ENCODE assay signal across 19 cellular contexts in genomic region chr6:30127238-30128093, GRCh38. TPM values are rescaled to one million over a fixed set of nuclear protein-coding genes. Genes with fewer than 3 reads are reported as not detected.
DNase-seq lines count a peak whose midpoint lies in the region; ATAC-seq and TF ChIP-seq lines count a peak whose summit lies in the region.
"Had no signal": no experiment of that assay in that cellular context is flagged by ENCODE, and none has a peak within 500 bp of the region (broad histone marks: within the 10 kb centered on the region; RNA-seq: fewer than 3 reads in every experiment).

No MANE protein-coding gene starts in this region.

- no peaks in the 10 kb centered on the region for H3K9me3 Mint-ChIP-seq in chondrocyte (ENCODE audit: low read depth)
- H3K9me3 Mint-ChIP-seq in activated T-helper 2 cell treated with anti-CD3 and anti-CD28 coated beads, Interferon-gamma antibody, Interleukin-2, Interleukin-4, amounts not matched to agents 10 μg/mL and 5 μg/mL and 100 μg/mL, durations not matched to agents 14 hours and 24 hours and 36 hours = no peaks in the 10 kb centered on the region
- H3K9me3 Mint-ChIP-seq: activated T-cell treated with anti-CD3 and anti-CD28 coated beads, Interleukin-2, amount 50 U/mL, for 4 hours; CD4-positive, CD25-positive, alpha-beta regulatory T cell had no signal

- H3K27ac ChIP-seq in HUES48 (ENCODE audit: low read depth, low read length) = no peak overlapping the region
- H3K27ac ChIP-seq: ascending aorta, epithelial cell of prostate, pancreas had no signal

- peaks cover 79% of the 10 kb centered on the region for H3K27me3 ChIP-seq in HUES48 (ENCODE audit: control insufficient read depth, insufficient read depth, low read length)

- H3K4me1 Mint-ChIP-seq in chondrocyte (ENCODE audit: low read depth) = peaks cover 16% of the 10 kb centered on the region
- H3K4me1 Mint-ChIP-seq in activated T-helper 2 cell treated with anti-CD3 and anti-CD28 coated beads, Interferon-gamma antibody, Interleukin-2, Interleukin-4, amounts not matched to agents 10 μg/mL and 5 μg/mL and 100 μg/mL, durations not matched to agents 14 hours and 24 hours and 36 hours (ENCODE audit: low read depth) = peaks cover 15% of the 10 kb centered on the region

- H3K4me3 Mint-ChIP-seq in chondrocyte (ENCODE audit: unreplicated experiment) = peak overlapping the region; percentile 62
- H3K4me3 Mint-ChIP-seq in activated T-helper 2 cell treated with anti-CD3 and anti-CD28 coated beads, Interferon-gamma antibody, Interleukin-2, Interleukin-4, amounts not matched to agents 10 μg/mL and 5 μg/mL and 100 μg/mL, durations not matched to agents 14 hours and 24 hours and 36 hours (ENCODE audit: low read depth) = no peak overlapping the region
- H3K4me3 Mint-ChIP-seq: activated T-cell treated with anti-CD3 and anti-CD28 coated beads, Interleukin-2, amount 50 U/mL, for 4 hours had no signal

- ATAC-seq in GM21576 (IDR thresholded peaks at IDR 0.05; ENCODE audit: unreplicated experiment) = no peak

- 0 out of 2 replicates have a peak, but pooled peaks cover 3% of the 10 kb centered on the region for H3K4me1 ChIP-seq in HUES48 (ENCODE audit: control insufficient read depth, insufficient read depth, low read length)
- H3K4me1 ChIP-seq: pancreas had no signal

- peak overlapping the region; percentile 67 for H3K4me3 ChIP-seq in HUES48 (ENCODE audit: low read depth, low read length)
- H3K4me3 ChIP-seq: ascending aorta had no signal

- no peak overlapping the region for H3K27ac Mint-ChIP-seq in chondrocyte (ENCODE audit: unreplicated experiment)
- H3K27ac Mint-ChIP-seq in activated T-helper 2 cell treated with anti-CD3 and anti-CD28 coated beads, Interferon-gamma antibody, Interleukin-2, Interleukin-4, amounts not matched to agents 10 μg/mL and 5 μg/mL and 100 μg/mL, durations not matched to agents 14 hours and 24 hours and 36 hours = no peak overlapping the region
- H3K27ac Mint-ChIP-seq: CD4-positive, CD25-positive, alpha-beta regulatory T cell had no signal

- no peak for DNase-seq in chondrocyte (ENCODE audit: low spot score)
- peak; percentile 62 for DNase-seq in iPS-NIHi7 (ENCODE audit: extremely low spot score)
- DNase-seq in retina = peak; percentile 76
- no peak for DNase-seq in activated gamma-delta T cell (lab: John Stamatoyannopoulos, UW)
- no peak for DNase-seq in NCI-H1048 (lab: John Stamatoyannopoulos, UW)
- no peak for DNase-seq in activated T-helper 2 cell treated with anti-CD3 and anti-CD28 coated beads, Interferon-gamma antibody, Interleukin-2, Interleukin-4, amounts not matched to agents 10 μg/mL and 5 μg/mL and 100 μg/mL, durations not matched to agents 14 hours and 24 hours and 36 hours (ENCODE audit: low spot score)
- DNase-seq: activated CD4-positive, CD25-positive, alpha-beta regulatory T cell treated with anti-CD3 and anti-CD28 coated beads, Interleukin-2, amount 50 U/mL, for 72 hours; activated T-cell treated with anti-CD3 and anti-CD28 coated beads, Interleukin-2, amount 50 U/mL, for 4 hours; CD4-positive, CD25-positive, alpha-beta regulatory T cell; kidney glomerular epithelial cell; NCI-H1105 treated with DMSO at 0.1 percent for 48 hours; NCI-H748 treated with DMSO at 0.1 percent for 48 hours; stimulated activated CD4-positive, alpha-beta T cell treated with anti-CD3 and anti-CD28 coated beads, Interleukin-4, amount 100 ng/mL, for 1 hour had no signal

- H3K27me3 Mint-ChIP-seq in chondrocyte (ENCODE audit: low read depth) = peaks cover 57% of the 10 kb centered on the region
- H3K27me3 Mint-ChIP-seq in activated T-helper 2 cell treated with anti-CD3 and anti-CD28 coated beads, Interferon-gamma antibody, Interleukin-2, Interleukin-4, amounts not matched to agents 10 μg/mL and 5 μg/mL and 100 μg/mL, durations not matched to agents 14 hours and 24 hours and 36 hours (ENCODE audit: low read depth) = peaks cover 64% of the 10 kb centered on the region

- intact Hi-C loops in activated T-helper 2 cell treated with anti-CD3 and anti-CD28 coated beads, Interferon-gamma antibody, Interleukin-2, Interleukin-4, amounts not matched to agents 10 μg/mL and 5 μg/mL and 100 μg/mL, durations not matched to agents 14 hours and 24 hours and 36 hours (cut with micrococcal nuclease) = no loop called here

- no peak for TF ChIP-seq CTCF in chondrocyte (IDR thresholded peaks at IDR 0.05)

- H3K9me3 ChIP-seq in HUES48 (ENCODE audit: control insufficient read depth, insufficient read depth, low read length) = no peaks in the 10 kb centered on the region
- H3K9me3 ChIP-seq: ascending aorta, pancreas had no signal

- H3K36me3 Mint-ChIP-seq in chondrocyte (ENCODE audit: low read depth) = no peaks in the 10 kb centered on the region
- no peaks in the 10 kb centered on the region for H3K36me3 Mint-ChIP-seq in activated T-helper 2 cell treated with anti-CD3 and anti-CD28 coated beads, Interferon-gamma antibody, Interleukin-2, Interleukin-4, amounts not matched to agents 10 μg/mL and 5 μg/mL and 100 μg/mL, durations not matched to agents 14 hours and 24 hours and 36 hours (ENCODE audit: low read depth)
- H3K36me3 Mint-ChIP-seq: CD4-positive, CD25-positive, alpha-beta regulatory T cell had no signal

- H3K36me3 ChIP-seq in HUES48 (ENCODE audit: control insufficient read depth, insufficient read depth, low read length) = no peaks in the 10 kb centered on the region
- H3K36me3 ChIP-seq: ascending aorta, pancreas had no signal

- no peak overlapping the region for H3K9ac ChIP-seq in HUES48 (ENCODE audit: low read depth, low read length)

RNA-seq across cellular contexts. Expression of gene TRIM40, which starts 8.5 kb away (rescaled TPM):
- not detected in 3 replicates for total RNA-seq in chondrocyte
- total RNA-seq in activated T-helper 2 cell treated with anti-CD3 and anti-CD28 coated beads, Interferon-gamma antibody, Interleukin-2, Interleukin-4, amounts not matched to agents 10 μg/mL and 5 μg/mL and 100 μg/mL, durations not matched to agents 14 hours and 24 hours and 36 hours = not detected in 2 replicates
- total RNA-seq: activated T-cell treated with anti-CD3 and anti-CD28 coated beads, Interleukin-2, amount 50 U/mL, for 4 hours; ascending aorta; pancreas; SK-MEL-5 had no signal

RNA-seq across cellular contexts. Expression of gene TRIM31, which starts 14.6 kb away (rescaled TPM):
- not detected in 3 replicates for total RNA-seq in chondrocyte
- total RNA-seq in activated T-helper 2 cell treated with anti-CD3 and anti-CD28 coated beads, Interferon-gamma antibody, Interleukin-2, Interleukin-4, amounts not matched to agents 10 μg/mL and 5 μg/mL and 100 μg/mL, durations not matched to agents 14 hours and 24 hours and 36 hours = not detected in 2 replicates
- total RNA-seq: activated T-cell treated with anti-CD3 and anti-CD28 coated beads, Interleukin-2, amount 50 U/mL, for 4 hours; ascending aorta; CD4-positive, CD25-positive, alpha-beta regulatory T cell; SK-MEL-5 had no signal

RNA-seq across cellular contexts. Expression of gene TRIM10, which starts 33.5 kb away (rescaled TPM):
- total RNA-seq in chondrocyte = not detected in 3 replicates
- total RNA-seq in activated T-helper 2 cell treated with anti-CD3 and anti-CD28 coated beads, Interferon-gamma antibody, Interleukin-2, Interleukin-4, amounts not matched to agents 10 μg/mL and 5 μg/mL and 100 μg/mL, durations not matched to agents 14 hours and 24 hours and 36 hours = 0.09 TPM in 1 of 2 replicates, not detected in the other
- total RNA-seq: activated T-cell treated with anti-CD3 and anti-CD28 coated beads, Interleukin-2, amount 50 U/mL, for 4 hours; ascending aorta; CD4-positive, CD25-positive, alpha-beta regulatory T cell; SK-MEL-5 had no signal

RNA-seq across cellular contexts. Expression of gene TRIM15, which starts 35.9 kb away (rescaled TPM):
- total RNA-seq in chondrocyte = not detected in 3 replicates
- 0.41 and 0.46 TPM in 2 replicates for total RNA-seq in activated T-helper 2 cell treated with anti-CD3 and anti-CD28 coated beads, Interferon-gamma antibody, Interleukin-2, Interleukin-4, amounts not matched to agents 10 μg/mL and 5 μg/mL and 100 μg/mL, durations not matched to agents 14 hours and 24 hours and 36 hours
- total RNA-seq: ascending aorta; CD4-positive, CD25-positive, alpha-beta regulatory T cell; SK-MEL-5 had no signal

RNA-seq across cellular contexts. Expression of gene RNF39, which starts 51.9 kb away (rescaled TPM):
- total RNA-seq in chondrocyte = not detected in 3 replicates
- not detected in 2 replicates for total RNA-seq in activated T-helper 2 cell treated with anti-CD3 and anti-CD28 coated beads, Interferon-gamma antibody, Interleukin-2, Interleukin-4, amounts not matched to agents 10 μg/mL and 5 μg/mL and 100 μg/mL, durations not matched to agents 14 hours and 24 hours and 36 hours
- total RNA-seq: activated T-cell treated with anti-CD3 and anti-CD28 coated beads, Interleukin-2, amount 50 U/mL, for 4 hours; ascending aorta; CD4-positive, CD25-positive, alpha-beta regulatory T cell; SK-MEL-5 had no signal

Comparison
In these comparisons a context has a peak if more than half of its experiments do, and no peak if none do; other contexts are left out.
1. DNase-seq: peak in iPS-NIHi7 (single experiment) and retina (single experiment); none in chondrocyte (single experiment), activated gamma-delta T cell (single experiment), NCI-H1048 (single experiment) and activated T-helper 2 cell treated with anti-CD3 and anti-CD28 coated beads, Interferon-gamma antibody, Interleukin-2, Interleukin-4, amounts not matched to agents 10 μg/mL and 5 μg/mL and 100 μg/mL, durations not matched to agents 14 hours and 24 hours and 36 hours (single experiment).